ENCODE assay signal across 8 cellular contexts in genomic region chr17:30969989-30970680, GRCh38.
DNase-seq lines count a peak whose midpoint lies in the region; ATAC-seq and TF ChIP-seq lines count a peak whose summit lies in the region.

No MANE protein-coding gene starts in this region.

- peaks cover 10% of the 10 kb centered on the region for H3K36me3 Mint-ChIP-seq in T-helper 1 cell treated with Interleukin-12 subunit alpha and Interleukin-12 subunit beta and Interleukin-4 antibody, amounts not matched to agents 30 μg/mL and 1 μg/mL, for 36 hours (ENCODE audit: low read depth)

- H3K36me3 ChIP-seq in endocrine pancreas (ENCODE audit: control insufficient read depth, insufficient read depth, low read length), result no peaks in the 10 kb centered on the region
- H3K36me3 ChIP-seq in muscle layer of colon (ENCODE audit: insufficient read depth, low read length), result no peaks in the 10 kb centered on the region

- H3K4me3 ChIP-seq in endocrine pancreas (ENCODE audit: control insufficient read depth, insufficient read depth, low read length), result peak overlapping the region; percentile 69
- peak overlapping the region; percentile 75 to 91 for H3K4me3 ChIP-seq in muscle layer of colon (ENCODE audit: low read depth in 1 of 2, low read length in 2 of 2)

- no peaks in the 10 kb centered on the region for H3K9me3 ChIP-seq in endocrine pancreas (ENCODE audit: control insufficient read depth, low read length)
- H3K9me3 ChIP-seq in muscle layer of colon (ENCODE audit: low read length), result no peaks in the 10 kb centered on the region

- H3K4me1 ChIP-seq in endocrine pancreas (ENCODE audit: control insufficient read depth, insufficient read depth, low read length) (no peaks in the 10 kb centered on the region), muscle layer of colon (ENCODE audit: insufficient read depth, low read length) (no peaks in the 10 kb centered on the region)

- peak overlapping the region; percentile 78 for H3K9ac ChIP-seq in endocrine pancreas (ENCODE audit: control insufficient read depth, insufficient read depth, low read length)
- H3K9ac ChIP-seq in muscle layer of colon (ENCODE audit: low read length), result peak overlapping the region; percentile 86

- no peaks in the 10 kb centered on the region for H3K27me3 Mint-ChIP-seq in T-helper 1 cell treated with Interleukin-12 subunit alpha and Interleukin-12 subunit beta and Interleukin-4 antibody, amounts not matched to agents 30 μg/mL and 1 μg/mL, for 36 hours (ENCODE audit: low read depth)

- peak overlapping the region; percentile 95 for H3K4me3 Mint-ChIP-seq in T-helper 1 cell treated with Interleukin-12 subunit alpha and Interleukin-12 subunit beta and Interleukin-4 antibody, amounts not matched to agents 30 μg/mL and 1 μg/mL, for 36 hours

- no peak for TF ChIP-seq CTCF in 22Rv1 (IDR thresholded peaks at IDR 0.05)

- H3K27me3 ChIP-seq in endocrine pancreas (ENCODE audit: control insufficient read depth, insufficient read depth, low read length) (no peaks in the 10 kb centered on the region), muscle layer of colon (ENCODE audit: control insufficient read depth in 1 of 2, insufficient read depth in 2 of 2, low read length in 2 of 2) (no peaks in the 10 kb centered on the region)

- peak overlapping the region; percentile 96 for H3K27ac Mint-ChIP-seq in T-helper 1 cell treated with Interleukin-12 subunit alpha and Interleukin-12 subunit beta and Interleukin-4 antibody, amounts not matched to agents 30 μg/mL and 1 μg/mL, for 36 hours

- ATAC-seq in GM19324 (IDR thresholded peaks at IDR 0.05; ENCODE audit: low FRiP score, unreplicated experiment) (peak; percentile 32), HG03280 (IDR thresholded peaks at IDR 0.05; ENCODE audit: unreplicated experiment) (no peak)

- H3K4me1 Mint-ChIP-seq in T-helper 1 cell treated with Interleukin-12 subunit alpha and Interleukin-12 subunit beta and Interleukin-4 antibody, amounts not matched to agents 30 μg/mL and 1 μg/mL, for 36 hours (ENCODE audit: low read depth), result peaks cover 24% of the 10 kb centered on the region

- H3K27ac ChIP-seq in 22Rv1 (peak overlapping the region; percentile 99), muscle layer of colon (ENCODE audit: low read depth, low read length) (peak overlapping the region; percentile 79)

- no peaks in the 10 kb centered on the region for H3K9me3 Mint-ChIP-seq in T-helper 1 cell treated with Interleukin-12 subunit alpha and Interleukin-12 subunit beta and Interleukin-4 antibody, amounts not matched to agents 30 μg/mL and 1 μg/mL, for 36 hours

- no peak for DNase-seq in NCI-H1930 (lab: John Stamatoyannopoulos, UW)
- DNase-seq in activated CD4-positive, CD25-positive, alpha-beta regulatory T cell (lab: John Stamatoyannopoulos, UW), result no peak
